14 cellular contexts compared by ENCODE assay signal in genomic region chr4:152991361-152991760, GRCh38.
"Had no signal": no experiment of that assay in that cellular context is flagged by ENCODE, and none has a peak within 500 bp of the region (broad histone marks: within the 10 kb centered on the region; RNA-seq: fewer than 3 reads in every experiment).

No MANE protein-coding gene starts in this region.

- H3K4me1 ChIP-seq: adrenal gland had no signal

- H3K9me3 ChIP-seq: adrenal gland, left lung, mucosa of descending colon had no signal

- H3K27me3 ChIP-seq: adrenal gland, dorsolateral prefrontal cortex, left lung had no signal

- DNase-seq: activated CD4-positive, alpha-beta T cell treated with anti-CD3 and anti-CD28 coated beads, Interleukin-2, amount 50 U/mL, for 48 hours; activated CD8-positive, alpha-beta memory T cell treated with anti-CD3 and anti-CD28 coated beads, Interleukin-2, amount 10 ng/mL, durations not matched to agents 7 days and 5 days; activated T-cell treated with anti-CD3 and anti-CD28 coated beads, Interleukin-2, amount 50 U/mL, for 1 hour; adrenal gland; endodermal cell; hippocampal formation; kidney; left lung; naive thymus-derived CD8-positive, alpha-beta T cell; retina; stimulated activated CD4-positive, alpha-beta T cell treated with anti-CD3 and anti-CD28 coated beads, Interleukin-2, amount 100 ng/mL, for 48 hours; T1000 had no signal

- H3K4me3 ChIP-seq: adrenal gland, dorsolateral prefrontal cortex, left lung, mucosa of descending colon had no signal

- H3K27ac ChIP-seq: adrenal gland, dorsolateral prefrontal cortex, left lung had no signal

- H3K36me3 ChIP-seq: adrenal gland, left lung had no signal
